23 cellular contexts compared by ENCODE assay signal in genomic region chr5:103371046-103371603, GRCh38.
A peak's percentile ranks its signal among the peaks of the same experiment; 100 is the strongest.
DNase-seq lines count a peak whose midpoint lies in the region; FAIRE-seq and TF ChIP-seq lines count a peak whose summit lies in the region.
"Had no signal": no experiment of that assay in that cellular context is flagged by ENCODE, and none has a peak within 500 bp of the region (broad histone marks: within the 10 kb centered on the region; RNA-seq: fewer than 3 reads in every experiment).

No MANE protein-coding gene starts in this region.

- no peak overlapping the region for H3K9ac ChIP-seq in parathyroid adenoma
- H3K9ac ChIP-seq: BLaER1, GM23248, KMS-11, SK-N-SH had no signal

- H3K27me3 ChIP-seq in parathyroid adenoma (ENCODE audit: control insufficient read depth, insufficient read depth, low read length), result no peaks in the 10 kb centered on the region
- H3K27me3 ChIP-seq: BLaER1 had no signal

- no peak overlapping the region for H3K4me3 ChIP-seq in HEK293 (ENCODE audit: low read depth, low read length)
- H3K4me3 ChIP-seq in parathyroid adenoma (ENCODE audit: low read depth, low read length), result no peak overlapping the region
- H3K4me3 ChIP-seq: A549, BLaER1, GM23248 had no signal

- TF ChIP-seq CTCF in HEK293 (tag by site-specific recombination; IDR thresholded peaks at IDR 0.05) (no peak), parathyroid adenoma (IDR thresholded peaks at IDR 0.05) (no peak), GM13976 (IDR thresholded peaks at IDR 0.05; ENCODE audit: borderline replicate concordance, control extremely low read depth, extremely low read depth, insufficient read depth, missing control alignments) (no peak)

- H3K4me2 ChIP-seq in parathyroid adenoma (ENCODE audit: low read length), result no peak overlapping the region
- H3K4me2 ChIP-seq: A549, BLaER1, KMS-11, SK-N-SH had no signal

- H3K36me3 ChIP-seq in HEK293 (ENCODE audit: control insufficient read depth in 2 of 2, insufficient read depth in 1 of 2, low read length in 2 of 2) (no peaks in the 10 kb centered on the region), parathyroid adenoma (ENCODE audit: control insufficient read depth, insufficient read depth, low read length) (no peaks in the 10 kb centered on the region)
- H3K36me3 ChIP-seq: BLaER1 had no signal

- DNase-seq in Ammon's horn (ENCODE audit: low spot score) (peak; percentile 57), astrocyte of the hippocampus (ENCODE audit: low read depth, low spot score) (peak; percentile 15), GM13976 (ENCODE audit: low spot score) (no peak), HTR-8/SVneo (ENCODE audit: insufficient read length, low spot score) (no peak)
- no peak for DNase-seq in stimulated activated naive CD4-positive, alpha-beta T cell (lab: John Stamatoyannopoulos, UW)
- DNase-seq: CD8-positive, alpha-beta T cell; GDM1; GM23248; NCI-H1092 treated with DMSO at 0.1 percent for 48 hours; NCI-H146; NCI-H2029 treated with DMSO at 0.1 percent for 48 hours; NCI-H226; NCI-H524; SHP77; SK-N-SH; T-cell had no signal

- peak overlapping the region; percentile 18 for H2AFZ ChIP-seq in parathyroid adenoma
- H2AFZ ChIP-seq: GM23248 had no signal

- in situ Hi-C loops in GM13976 (cut with MboI; ENCODE audit: low sequenced_read_pairs, unreplicated experiment), result no loop called here

- CTCF ChIA-PET in HEK293 (lab: Yijun Ruan, JAX), result interaction anchor here (0.6 kb wide), 1 partner anchor 139 kb away, joined by 5 read pairs; no protein-coding TSS in a partner anchor

- POLR2A ChIA-PET in HEK293 (lab: Yijun Ruan, JAX), result no interaction called here

- H3K9me3 ChIP-seq in HEK293 (ENCODE audit: control insufficient read depth, insufficient read depth, low read depth, low read length) (no peaks in the 10 kb centered on the region), parathyroid adenoma (ENCODE audit: control insufficient read depth, low read length) (no peaks in the 10 kb centered on the region)
- H3K9me3 ChIP-seq: A549, SK-N-SH had no signal

- H3K4me1 ChIP-seq in HEK293 (ENCODE audit: control insufficient read depth, insufficient read depth, low read length) (peaks cover 36% of the 10 kb centered on the region), parathyroid adenoma (peaks cover 38% of the 10 kb centered on the region)
- H3K4me1 ChIP-seq: A549, BLaER1 had no signal

- no peak for FAIRE-seq in HTR-8/SVneo (lab: Jason Lieb, UNC)
- FAIRE-seq: A549, D721Med, GM19239 had no signal

- H3K79me2 ChIP-seq in parathyroid adenoma, result no peaks in the 10 kb centered on the region

- H3K27ac ChIP-seq in HEK293 (ENCODE audit: extremely low read depth, low read depth, low read length), result peak overlapping the region; percentile 21; the same call in 1 of the 2 replicates
- no peak overlapping the region for H3K27ac ChIP-seq in parathyroid adenoma
- H3K27ac ChIP-seq: A549, BLaER1, GM23248, KMS-11 had no signal

TF ChIP-seq in HEK293, 187 proteins besides CTCF, POLR2A, EP300 and RAD21:
- TF ChIP-seq ZNF335 (tag by site-specific recombination; conservative IDR thresholded peaks at IDR 0.05) (peak; percentile 44; the same call in 1 of the 2 replicates), FEZF1 (tag by site-specific recombination; IDR thresholded peaks at IDR 0.05) (peak; percentile 50; the same call in 1 of the 2 replicates), ZNF391 (tag by site-specific recombination; IDR thresholded peaks at IDR 0.05; ENCODE audit: borderline replicate concordance, low read depth) (no peak), HOXC10 (CRISPR knock-in tag; IDR thresholded peaks at IDR 0.05) (no peak)

Comparison
In these comparisons a context has a peak if more than half of its experiments do, and no peak if none do; other contexts are left out.
1. DNase-seq: peak in Ammon's horn (single experiment) and astrocyte of the hippocampus (single experiment); none in stimulated activated naive CD4-positive, alpha-beta T cell (0 of 6), GM13976 (single experiment) and HTR-8/SVneo (single experiment).